1 cellular context compared by ENCODE assay signal in the genomic region with DNA sequence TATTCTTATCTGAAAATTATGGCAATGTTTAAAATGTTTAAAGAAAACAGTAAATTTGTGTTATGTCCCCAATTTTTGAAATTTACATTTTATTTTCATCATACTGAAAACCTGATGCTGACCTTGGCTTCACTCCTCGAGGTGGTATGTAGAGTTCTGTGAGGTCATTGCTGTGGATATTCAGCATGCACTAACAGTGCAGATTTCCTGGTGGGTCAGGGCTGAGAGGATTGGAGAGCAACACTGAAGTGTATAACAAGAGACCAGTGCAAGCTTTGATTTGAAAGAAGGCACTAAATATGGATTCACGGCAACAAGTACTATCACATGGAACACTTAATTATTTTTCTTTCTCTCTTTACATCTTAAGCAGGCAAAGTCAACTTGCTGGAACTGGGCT.
TF ChIP-seq lines count a peak whose summit lies in the region.

No MANE protein-coding gene starts in this region.

TF ChIP-seq in WTC11, 78 proteins besides CTCF, POLR2A, EP300 and RAD21 (continued from another document):
- no peak for TF ChIP-seq RORB (CRISPR knock-in tag; IDR thresholded peaks at IDR 0.05)
